32 cellular contexts compared by ENCODE assay signal in the genomic region with DNA sequence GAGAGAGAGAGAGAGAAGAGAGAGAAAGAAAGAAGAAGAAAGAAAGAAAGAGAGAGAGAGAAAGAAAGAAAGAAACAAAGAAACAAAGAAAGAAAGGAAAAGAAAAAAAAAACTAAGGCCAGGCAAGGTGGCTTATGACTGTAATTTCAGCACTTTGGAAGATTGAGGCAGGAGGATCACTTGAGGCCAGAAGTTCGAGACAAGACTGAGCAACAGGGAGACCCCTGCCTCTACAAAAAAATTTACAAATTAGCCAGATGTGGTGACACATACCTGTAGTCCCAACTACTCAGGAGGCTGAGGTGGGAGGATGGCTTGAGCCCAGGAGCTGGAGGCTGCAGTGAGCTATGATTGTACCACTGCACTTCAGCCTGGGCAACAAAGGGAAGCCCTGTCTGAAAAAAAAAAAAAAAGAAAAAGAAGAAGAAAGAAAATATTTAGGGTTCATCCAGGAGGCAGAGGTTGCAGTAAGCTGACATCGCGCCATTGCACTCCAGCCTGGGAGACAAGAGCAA. TPM values are rescaled to one million over a fixed set of nuclear protein-coding genes. Genes with fewer than 3 reads are reported as not detected.
A peak's percentile ranks its signal among the peaks of the same experiment; 100 is the strongest.
DNase-seq lines count a peak whose midpoint lies in the region; ATAC-seq and TF ChIP-seq lines count a peak whose summit lies in the region.
"Had no signal": no experiment of that assay in that cellular context is flagged by ENCODE, and none has a peak within 500 bp of the region (broad histone marks: within the 10 kb centered on the region; RNA-seq: fewer than 3 reads in every experiment).

No MANE protein-coding gene starts in this region.

- no peaks in the 10 kb centered on the region for H3K9me3 ChIP-seq in RWPE2 (ENCODE audit: severe bottlenecking)
- no peaks in the 10 kb centered on the region for H3K9me3 ChIP-seq in gastroesophageal sphincter
- H3K9me3 ChIP-seq: heart right ventricle, suprapubic skin, uterus had no signal

- DNase-seq in AG04449 (ENCODE audit: low read depth, low spot score) (no peak), RWPE2 (ENCODE audit: low spot score) (no peak), nephron progenitor cell (no peak), GM13977 (ENCODE audit: low spot score) (no peak), NCI-H226 (no peak), superior temporal gyrus (ENCODE audit: extremely low spot score) (no peak)
- DNase-seq: ACHN; activated B cell treated with CpG ODN at 0.5 μM for 24 hours; activated CD4-positive, alpha-beta T cell treated with anti-CD3 and anti-CD28 coated beads, Interleukin-2, amount 50 U/mL, for 48 hours; activated CD8-positive, alpha-beta memory T cell treated with anti-CD3 and anti-CD28 coated beads, Interleukin-2, amount 50 U/mL, for 48 hours; activated naive CD8-positive, alpha-beta T cell treated with anti-CD3 and anti-CD28 coated beads, Interleukin-2, amount 10 ng/mL, durations not matched to agents 7 days and 5 days; heart right ventricle; left cardiac atrium; NCI-H1092 treated with DMSO at 0.1 percent for 48 hours; NCI-H2029; NCI-H2227 treated with DMSO at 0.1 percent for 48 hours; NCI-H748 treated with DMSO at 0.1 percent for 48 hours; stimulated activated CD4-positive, alpha-beta T cell treated with anti-CD3 and anti-CD28 coated beads, Interleukin-4, amount 100 ng/mL, for 1 hour; T1000; uterus had no signal

- TF ChIP-seq EP300 in gastroesophageal sphincter (IDR thresholded peaks at IDR 0.05), result no peak

- H3K36me3 Mint-ChIP-seq in dendritic cell treated with granulocyte-macrophage colony-stimulating factor and Interleukin-4, amounts not matched to agents 40 ng/mL and 50 ng/mL, for 4 days (ENCODE audit: low read depth), result no peaks in the 10 kb centered on the region
- H3K36me3 Mint-ChIP-seq in nephron progenitor cell (ENCODE audit: low read depth), result no peaks in the 10 kb centered on the region
- H3K36me3 Mint-ChIP-seq: activated naive CD8-positive, alpha-beta T cell treated with anti-CD3 and anti-CD28 coated beads, Interleukin-2, amount 10 ng/mL, durations not matched to agents 7 days and 5 days; memory B cell; stimulated activated memory B cell treated with anti-CD40 and anti-IgM and Interleukin-4, amounts not matched to agents 10 μg/mL and 1 μg/mL and 100 μg/mL, for 72 hours had no signal

- H3K4me3 ChIP-seq in AG04449 (ENCODE audit: low read depth, low read length) (peak overlapping the region; percentile 38), RWPE2 (ENCODE audit: severe bottlenecking) (no peak overlapping the region), gastroesophageal sphincter (no peak overlapping the region)
- H3K4me3 ChIP-seq: suprapubic skin, uterus had no signal

- no peak overlapping the region for H3K4me3 Mint-ChIP-seq in dendritic cell treated with granulocyte-macrophage colony-stimulating factor and Interleukin-4, amounts not matched to agents 40 ng/mL and 50 ng/mL, for 4 days
- no peak overlapping the region for H3K4me3 Mint-ChIP-seq in nephron progenitor cell
- H3K4me3 Mint-ChIP-seq: activated B cell treated with CpG ODN at 0.5 μM for 24 hours; activated naive CD8-positive, alpha-beta T cell treated with anti-CD3 and anti-CD28 coated beads, Interleukin-2, amount 10 ng/mL, durations not matched to agents 7 days and 5 days; brain; memory B cell; stimulated activated memory B cell treated with anti-CD40 and anti-IgM and Interleukin-4, amounts not matched to agents 10 μg/mL and 1 μg/mL and 100 μg/mL, for 72 hours had no signal

- no peaks in the 10 kb centered on the region for H3K27me3 ChIP-seq in RWPE2 (ENCODE audit: insufficient read depth, poor library complexity, severe bottlenecking)
- no peaks in the 10 kb centered on the region for H3K27me3 ChIP-seq in gastroesophageal sphincter
- H3K27me3 ChIP-seq: suprapubic skin, uterus had no signal

- H3K36me3 ChIP-seq in RWPE2 (ENCODE audit: low read depth) (peaks cover 65% of the 10 kb centered on the region), gastroesophageal sphincter (peaks cover 0 to 4% of the 10 kb centered on the region in 2 donors)
- H3K36me3 ChIP-seq: uterus had no signal

- peak overlapping the region; percentile 23 for H3K27ac Mint-ChIP-seq in dendritic cell treated with granulocyte-macrophage colony-stimulating factor and Interleukin-4, amounts not matched to agents 40 ng/mL and 50 ng/mL, for 4 days
- peak overlapping the region; percentile 82 for H3K27ac Mint-ChIP-seq in nephron progenitor cell
- H3K27ac Mint-ChIP-seq: activated B cell treated with CpG ODN at 0.5 μM for 24 hours; activated naive CD8-positive, alpha-beta T cell treated with anti-CD3 and anti-CD28 coated beads, Interleukin-2, amount 10 ng/mL, durations not matched to agents 7 days and 5 days; brain; memory B cell; stimulated activated memory B cell treated with anti-CD40 and anti-IgM and Interleukin-4, amounts not matched to agents 10 μg/mL and 1 μg/mL and 100 μg/mL, for 72 hours had no signal

- TF ChIP-seq POLR2A in gastroesophageal sphincter (IDR thresholded peaks at IDR 0.05), result no peak

- no peaks in the 10 kb centered on the region for H3K9me3 Mint-ChIP-seq in dendritic cell treated with granulocyte-macrophage colony-stimulating factor and Interleukin-4, amounts not matched to agents 40 ng/mL and 50 ng/mL, for 4 days
- peaks cover 4% of the 10 kb centered on the region for H3K9me3 Mint-ChIP-seq in nephron progenitor cell
- H3K9me3 Mint-ChIP-seq: activated B cell treated with CpG ODN at 0.5 μM for 24 hours; activated naive CD8-positive, alpha-beta T cell treated with anti-CD3 and anti-CD28 coated beads, Interleukin-2, amount 10 ng/mL, durations not matched to agents 7 days and 5 days; memory B cell; stimulated activated memory B cell treated with anti-CD40 and anti-IgM and Interleukin-4, amounts not matched to agents 10 μg/mL and 1 μg/mL and 100 μg/mL, for 72 hours had no signal

- POLR2A ChIA-PET in AG04449 (lab: Yijun Ruan, JAX), result interaction anchor here (0.6 to 7.6 kb wide), 9 partner anchors 8 to 240 kb away, joined by 3 to 143 read pairs (median 7); a partner anchor contains a TSS

- H3K4me1 Mint-ChIP-seq in dendritic cell treated with granulocyte-macrophage colony-stimulating factor and Interleukin-4, amounts not matched to agents 40 ng/mL and 50 ng/mL, for 4 days (ENCODE audit: low read depth), result peaks cover 90% of the 10 kb centered on the region
- H3K4me1 Mint-ChIP-seq in nephron progenitor cell, result peaks cover 45% of the 10 kb centered on the region

- in situ Hi-C loops in GM13977 (cut with MboI; ENCODE audit: low pct_unique_long_range_greater_than_20kb, low sequenced_read_pairs, unreplicated experiment), result no loop called here

- WGBS in gastroesophageal sphincter (ENCODE audit: low coverage in 1 of 2), 2 donors, result 88 to 98% methylated on average over 1 to 3 of the region's 3 CpGs

- no peak for TF ChIP-seq CTCF in AG04449 (IDR thresholded peaks at IDR 0.05; ENCODE audit: insufficient read depth, low read length, missing control alignments)
- TF ChIP-seq CTCF in RWPE2 (IDR thresholded peaks at IDR 0.05; ENCODE audit: poor library complexity, severe bottlenecking), result no peak
- no peak for TF ChIP-seq CTCF in nephron progenitor cell (IDR thresholded peaks at IDR 0.05)
- no peak for TF ChIP-seq CTCF in GM13977 (IDR thresholded peaks at IDR 0.05; ENCODE audit: extremely low read depth, insufficient read depth, missing control alignments)
- TF ChIP-seq CTCF in gastroesophageal sphincter (IDR thresholded peaks at IDR 0.05), result no peak

- H3K27me3 Mint-ChIP-seq in dendritic cell treated with granulocyte-macrophage colony-stimulating factor and Interleukin-4, amounts not matched to agents 40 ng/mL and 50 ng/mL, for 4 days, result peaks cover 53% of the 10 kb centered on the region
- H3K27me3 Mint-ChIP-seq in nephron progenitor cell (ENCODE audit: low read depth, poor library complexity), result peaks cover 20% of the 10 kb centered on the region

- H3K4me1 ChIP-seq in RWPE2 (ENCODE audit: insufficient read depth, poor library complexity, severe bottlenecking), result peaks cover 29% of the 10 kb centered on the region
- peaks cover 0 to 29% (median 18%) of the 10 kb centered on the region in 3 donors for H3K4me1 ChIP-seq in gastroesophageal sphincter

- ATAC-seq in RWPE2 (ENCODE audit: low read depth) (no peak), gastroesophageal sphincter (no peak)
- ATAC-seq: HCT116; heart right ventricle; left cardiac atrium; Right ventricle myocardium inferior; stimulated activated memory B cell treated with anti-CD40 and anti-IgM and Interleukin-4, amounts not matched to agents 10 μg/mL and 1 μg/mL and 100 μg/mL, for 72 hours had no signal

- CTCF ChIA-PET in AG04449 (lab: Yijun Ruan, JAX), result interaction anchor here (0.8 to 4.3 kb wide), 5 partner anchors 12 to 236 kb away, joined by 3 to 14 read pairs (median 5); no protein-coding TSS in a partner anchor

- H3K27ac ChIP-seq in RWPE2 (ENCODE audit: poor library complexity, severe bottlenecking) (peak overlapping the region; percentile 90), gastroesophageal sphincter (no peak overlapping the region)
- H3K27ac ChIP-seq: C4-2B, suprapubic skin, uterus had no signal

- intact Hi-C loops in dendritic cell treated with granulocyte-macrophage colony-stimulating factor and Interleukin-4, amounts not matched to agents 40 ng/mL and 50 ng/mL, for 4 days (cut with micrococcal nuclease), result no loop called here

RNA-seq across cellular contexts. Expression of a gene that starts 2.8 kb away (rescaled TPM):
- 10 to 100 TPM in 3 of 4 donors, 1 to 10 TPM in 1; 5.4 to 75.3 (median 19.6) TPM for total RNA-seq in gastroesophageal sphincter
- total RNA-seq: activated B cell treated with CpG ODN at 0.5 μM for 24 hours had no signal

RNA-seq across cellular contexts. Expression of a gene that starts 24.6 kb away (rescaled TPM):
- total RNA-seq in gastroesophageal sphincter, result 10 to 100 TPM; 21.9 to 69.5 (median 34.3) TPM

RNA-seq across cellular contexts. Expression of a gene that starts 35.7 kb away (rescaled TPM):
- total RNA-seq in gastroesophageal sphincter, result under 1 TPM in 2 of 4 donors, not detected in 2; 0.25 to 0.27 TPM
- total RNA-seq: dermis blood vessel endothelial cell, heart right ventricle, left cardiac atrium, myocyte, Right ventricle myocardium inferior had no signal

RNA-seq across cellular contexts. Expression of a gene that starts 44.4 kb away (rescaled TPM):
- total RNA-seq in gastroesophageal sphincter, result 10 to 100 TPM; 15.0 to 26.4 (median 23.0) TPM

RNA-seq across cellular contexts. Expression of a gene that starts 50.4 kb away (rescaled TPM):
- not detected for total RNA-seq in gastroesophageal sphincter
- total RNA-seq: activated B cell treated with CpG ODN at 0.5 μM for 24 hours; activated naive CD8-positive, alpha-beta T cell treated with anti-CD3 and anti-CD28 coated beads, Interleukin-2, amount 10 ng/mL, durations not matched to agents 7 days and 5 days; Daoy; dermis blood vessel endothelial cell; heart right ventricle; left cardiac atrium; myocyte; Right ventricle myocardium inferior; suprapubic skin; uterus had no signal
